25 cellular contexts compared by ENCODE assay signal in the genomic region with DNA sequence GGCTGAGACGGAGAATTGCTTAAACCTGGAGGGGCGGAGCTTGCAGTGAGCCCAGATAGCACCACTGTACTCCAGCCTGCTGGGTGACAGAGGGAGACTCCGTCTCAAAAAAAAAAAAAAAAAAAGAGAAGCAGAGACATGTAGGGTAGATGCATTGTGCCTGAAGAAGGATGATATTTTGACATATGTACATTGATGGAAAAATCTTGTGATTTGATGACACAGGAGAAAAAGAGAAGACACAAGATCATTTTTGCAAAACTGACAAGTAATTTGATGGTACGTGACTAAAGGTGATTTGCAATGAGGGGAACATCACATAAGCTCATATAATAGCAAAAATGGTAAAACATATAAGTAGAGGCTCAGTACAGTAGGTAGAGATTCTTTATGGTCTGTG.
"Had no signal": no experiment of that assay in that cellular context is flagged by ENCODE, and none has a peak within 500 bp of the region (broad histone marks: within the 10 kb centered on the region; RNA-seq: fewer than 3 reads in every experiment).

No MANE protein-coding gene starts in this region.

- FAIRE-seq: urothelium cell line had no signal

- H3K4me1 ChIP-seq: stomach, suprapubic skin, testis, thyroid gland, tibial artery, tibial nerve, transverse colon, upper lobe of left lung, upper lobe of right lung, uterus, vagina had no signal

- H3K9me3 ChIP-seq: stomach, suprapubic skin, testis, thoracic aorta, thyroid gland, tibial artery, tibial nerve, transverse colon, upper lobe of left lung, upper lobe of right lung, uterus, vagina had no signal

- H3K4me3 ChIP-seq: stomach, suprapubic skin, testis, thoracic aorta, thyroid gland, tibial artery, tibial nerve, transverse colon, upper lobe of left lung, upper lobe of right lung, uterus, vagina had no signal

- DNase-seq: stimulated activated CD4-positive, alpha-beta T cell treated with anti-CD3 and anti-CD28 coated beads, Interleukin-2, amount 100 ng/mL, for 48 hours; stimulated activated CD4-positive, alpha-beta T cell treated with anti-CD3 and anti-CD28 coated beads, Interleukin-4, amount 100 ng/mL, for 1 hour; stimulated activated CD4-positive, alpha-beta T cell treated with anti-CD3 and anti-CD28 coated beads, Interleukin-4, amount 100 ng/mL, for 24 hours; stimulated activated CD4-positive, alpha-beta T cell treated with anti-CD3 and anti-CD28 coated beads, Interleukin-4, amount 100 ng/mL, for 4 hours; stimulated activated CD8-positive, alpha-beta memory T cell treated with anti-CD3 and anti-CD28 coated beads, Interleukin-4, amount 100 ng/mL, for 48 hours; stimulated activated naive B cell treated with anti-CD40 and anti-IgM and Interleukin-4, amounts not matched to agents 10 μg/mL and 1 μg/mL and 100 μg/mL, for 72 hours; stimulated activated naive CD4-positive, alpha-beta T cell; stimulated activated naive CD4-positive, alpha-beta T cell treated with Interleukin-2 at 50 U/mL for 16 hours; stimulated activated naive CD8-positive, alpha-beta T cell treated with anti-CD3 and anti-CD28 coated beads, Interleukin-15, amount 100 ng/mL, for 72 hours; stimulated activated naive CD8-positive, alpha-beta T cell treated with anti-CD3 and anti-CD28 coated beads, Interleukin-15, Interleukin-2, amounts not matched to agents 100 U/mL and 50 U/mL, for 24 hours; stomach; substantia nigra; testis; thyroid gland; tibial artery; transverse colon; trophoblast cell; upper lobe of left lung; upper lobe of right lung; uterus had no signal

- H3K36me3 ChIP-seq: stomach, suprapubic skin, thoracic aorta, thyroid gland, tibial artery, tibial nerve, transverse colon, upper lobe of left lung, upper lobe of right lung, uterus, vagina had no signal

- H3K27ac ChIP-seq: stomach, suprapubic skin, testis, thoracic aorta, thyroid gland, tibial artery, tibial nerve, transverse colon, upper lobe of left lung, upper lobe of right lung, uterus, vagina had no signal

- H3K27me3 ChIP-seq: stomach, suprapubic skin, testis, thyroid gland, tibial artery, tibial nerve, transverse colon, upper lobe of left lung, upper lobe of right lung, uterus, vagina had no signal
